In the genomic region with DNA sequence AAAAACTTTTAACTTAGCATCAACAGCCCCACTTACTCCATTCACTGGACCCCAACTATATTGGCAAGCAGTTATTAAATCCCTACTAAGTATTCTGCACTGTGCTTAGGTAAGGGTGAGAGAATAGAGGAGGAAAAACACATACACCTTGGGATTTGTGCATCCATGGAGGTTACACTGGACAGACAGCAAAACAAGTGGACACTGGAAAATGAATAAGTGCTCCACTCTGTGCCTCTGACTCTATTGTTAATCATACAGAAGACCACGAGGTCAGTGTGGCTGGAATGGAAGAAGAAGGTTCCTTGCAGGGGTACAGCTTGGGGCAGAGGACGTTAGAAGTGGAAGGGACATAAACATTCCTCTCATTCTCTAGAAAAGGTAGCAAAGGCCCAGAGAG, we compare ENCODE assay signal across 20 cellular contexts. TPM values are rescaled to one million over a fixed set of nuclear protein-coding genes. Genes with fewer than 3 reads are reported as not detected.
DNase-seq lines count a peak whose midpoint lies in the region; ATAC-seq and TF ChIP-seq lines count a peak whose summit lies in the region.
"Had no signal": no experiment of that assay in that cellular context is flagged by ENCODE, and none has a peak within 500 bp of the region (broad histone marks: within the 10 kb centered on the region; RNA-seq: fewer than 3 reads in every experiment).

No MANE protein-coding gene starts in this region.

- intact Hi-C loops in colonic mucosa (cut with DNase I), result no loop called here
- intact Hi-C loops in activated CD8-positive, alpha-beta T cell treated with anti-CD3 and anti-CD28 coated beads for 36 hours (cut with micrococcal nuclease), result no loop called here
- intact Hi-C loops in activated T-helper 1 cell treated with anti-CD3 and anti-CD28 coated beads, Interleukin-12 subunit alpha, Interleukin-12 subunit beta, Interleukin-2, Interleukin-4 antibody, amounts not matched to agents 30 ng/mL and 10 ng/mL and 1 ng/mL, durations not matched to agents 14 hours and 24 hours and 36 hours (cut with micrococcal nuclease), result loop anchor here (2.0 kb wide), 1 partner anchor 113 kb away; no protein-coding TSS in a partner anchor

- peaks cover 24% of the 10 kb centered on the region for H3K27me3 ChIP-seq in colonic mucosa

- H3K27ac Mint-ChIP-seq in T-cell (no peak overlapping the region), nephron (no peak overlapping the region)
- no peak overlapping the region for H3K27ac Mint-ChIP-seq in stimulated activated naive B cell treated with anti-CD40 and anti-IgM and Interleukin-4, amounts not matched to agents 10 μg/mL and 1 μg/mL and 100 μg/mL, for 72 hours
- H3K27ac Mint-ChIP-seq in activated CD8-positive, alpha-beta T cell treated with anti-CD3 and anti-CD28 coated beads for 36 hours, result no peak overlapping the region
- H3K27ac Mint-ChIP-seq in activated T-helper 1 cell treated with anti-CD3 and anti-CD28 coated beads, Interleukin-12 subunit alpha, Interleukin-12 subunit beta, Interleukin-2, Interleukin-4 antibody, amounts not matched to agents 30 ng/mL and 10 ng/mL and 1 ng/mL, durations not matched to agents 14 hours and 24 hours and 36 hours, result no peak overlapping the region
- H3K27ac Mint-ChIP-seq: CD4-positive, alpha-beta memory T cell; H9; stimulated activated memory B cell treated with anti-CD40 and anti-IgM and Interleukin-4, amounts not matched to agents 10 μg/mL and 1 μg/mL and 100 μg/mL, for 72 hours had no signal

- H3K4me1 Mint-ChIP-seq in T-cell, result peaks cover 0 to 10% (median 8%) of the 10 kb centered on the region in 3 donors
- peaks cover 18% of the 10 kb centered on the region for H3K4me1 Mint-ChIP-seq in nephron
- H3K4me1 Mint-ChIP-seq in stimulated activated naive B cell treated with anti-CD40 and anti-IgM and Interleukin-4, amounts not matched to agents 10 μg/mL and 1 μg/mL and 100 μg/mL, for 72 hours, result peaks cover 4 to 8% of the 10 kb centered on the region in 2 donors
- peaks cover 4% of the 10 kb centered on the region for H3K4me1 Mint-ChIP-seq in activated CD8-positive, alpha-beta T cell treated with anti-CD3 and anti-CD28 coated beads for 36 hours (ENCODE audit: low read depth)
- peaks cover 4% of the 10 kb centered on the region for H3K4me1 Mint-ChIP-seq in activated T-helper 1 cell treated with anti-CD3 and anti-CD28 coated beads, Interleukin-12 subunit alpha, Interleukin-12 subunit beta, Interleukin-2, Interleukin-4 antibody, amounts not matched to agents 30 ng/mL and 10 ng/mL and 1 ng/mL, durations not matched to agents 14 hours and 24 hours and 36 hours (ENCODE audit: low read depth)
- H3K4me1 Mint-ChIP-seq: stimulated activated memory B cell treated with anti-CD40 and anti-IgM and Interleukin-4, amounts not matched to agents 10 μg/mL and 1 μg/mL and 100 μg/mL, for 72 hours had no signal

- DNase-seq in T-cell, result no peak
- no peak for DNase-seq in colonic mucosa
- peak in 1 of 49 donors; percentile 61 for DNase-seq in substantia nigra (lab: John Stamatoyannopoulos, UW)
- no peak for DNase-seq in stimulated activated naive B cell treated with anti-CD40 and anti-IgM and Interleukin-4, amounts not matched to agents 10 μg/mL and 1 μg/mL and 100 μg/mL, for 72 hours
- no peak for DNase-seq in activated CD8-positive, alpha-beta T cell treated with anti-CD3 and anti-CD28 coated beads for 36 hours
- DNase-seq in activated T-helper 1 cell treated with anti-CD3 and anti-CD28 coated beads, Interleukin-12 subunit alpha, Interleukin-12 subunit beta, Interleukin-2, Interleukin-4 antibody, amounts not matched to agents 30 ng/mL and 10 ng/mL and 1 ng/mL, durations not matched to agents 14 hours and 24 hours and 36 hours (ENCODE audit: low spot score), result no peak
- DNase-seq: activated CD4-positive, alpha-beta T cell treated with anti-CD3 and anti-CD28 coated beads for 48 hours; CD4-positive, alpha-beta memory T cell; central memory CD4-positive, alpha-beta T cell; DMS79; effector memory CD4-positive, alpha-beta T cell; H9; Karpas-422; naive B cell; NCI-H1105; NCI-H2107; NCI-H524 treated with DMSO at 0.1 percent for 48 hours; retina had no signal

- TF ChIP-seq CTCF in colonic mucosa (IDR thresholded peaks at IDR 0.05), result no peak
- TF ChIP-seq CTCF in nephron (IDR thresholded peaks at IDR 0.05; ENCODE audit: unreplicated experiment in 3 of 3), result no peak
- no peak for TF ChIP-seq CTCF in activated CD8-positive, alpha-beta T cell treated with anti-CD3 and anti-CD28 coated beads for 36 hours (IDR thresholded peaks at IDR 0.05)

- H3K36me3 ChIP-seq in colonic mucosa, result no peaks in the 10 kb centered on the region

- ATAC-seq in T-cell (replicated peaks in 1 of 4), result no peak
- no peak for ATAC-seq in stimulated activated naive B cell treated with anti-CD40 and anti-IgM and Interleukin-4, amounts not matched to agents 10 μg/mL and 1 μg/mL and 100 μg/mL, for 72 hours (replicated peaks)
- no peak for ATAC-seq in activated CD8-positive, alpha-beta T cell treated with anti-CD3 and anti-CD28 coated beads for 36 hours
- ATAC-seq: stimulated activated memory B cell treated with anti-CD40 and anti-IgM and Interleukin-4, amounts not matched to agents 10 μg/mL and 1 μg/mL and 100 μg/mL, for 72 hours had no signal

- H3K27ac ChIP-seq in colonic mucosa (no peak overlapping the region), substantia nigra (ENCODE audit: low read depth, low read length, poor library complexity, severe bottlenecking) (peak overlapping the region; percentile 94)

- H3K4me3 ChIP-seq in colonic mucosa, result peak overlapping the region; percentile 27

- CTCF ChIA-PET in T-cell (lab: Charles Lee), result interaction anchor here in 1 of 2 donors (0.7 kb wide), 1 partner anchor 10 kb away, joined by 3 read pairs; no protein-coding TSS in a partner anchor
- CTCF ChIA-PET in activated CD8-positive, alpha-beta T cell treated with anti-CD3 and anti-CD28 coated beads for 36 hours (lab: Charles Lee), result interaction anchor here (0.8 kb wide), 1 partner anchor 114 kb away, joined by 3 read pairs; no protein-coding TSS in a partner anchor

- H3K36me3 Mint-ChIP-seq in T-cell (no peaks in the 10 kb centered on the region), nephron (ENCODE audit: low read depth) (peaks cover 9% of the 10 kb centered on the region)
- no peaks in the 10 kb centered on the region for H3K36me3 Mint-ChIP-seq in stimulated activated naive B cell treated with anti-CD40 and anti-IgM and Interleukin-4, amounts not matched to agents 10 μg/mL and 1 μg/mL and 100 μg/mL, for 72 hours
- H3K36me3 Mint-ChIP-seq in activated CD8-positive, alpha-beta T cell treated with anti-CD3 and anti-CD28 coated beads for 36 hours (ENCODE audit: low read depth), result no peaks in the 10 kb centered on the region
- H3K36me3 Mint-ChIP-seq in activated T-helper 1 cell treated with anti-CD3 and anti-CD28 coated beads, Interleukin-12 subunit alpha, Interleukin-12 subunit beta, Interleukin-2, Interleukin-4 antibody, amounts not matched to agents 30 ng/mL and 10 ng/mL and 1 ng/mL, durations not matched to agents 14 hours and 24 hours and 36 hours (ENCODE audit: low read depth), result peaks cover 1% of the 10 kb centered on the region
- H3K36me3 Mint-ChIP-seq: CD4-positive, alpha-beta memory T cell; naive B cell; stimulated activated memory B cell treated with anti-CD40 and anti-IgM and Interleukin-4, amounts not matched to agents 10 μg/mL and 1 μg/mL and 100 μg/mL, for 72 hours had no signal

- POLR2A ChIA-PET in T-cell (lab: Charles Lee), result no interaction called here
- POLR2A ChIA-PET in activated CD8-positive, alpha-beta T cell treated with anti-CD3 and anti-CD28 coated beads for 36 hours (lab: Charles Lee), result interaction anchor here (1.1 kb wide), 1 partner anchor 19 kb away, joined by 3 read pairs; no protein-coding TSS in a partner anchor

- no peak overlapping the region for H3K9ac ChIP-seq in colonic mucosa (ENCODE audit: low read depth in 2 of 2, low read length in 2 of 2)

- H3K27me3 Mint-ChIP-seq in T-cell, result peaks cover 55 to 66% of the 10 kb centered on the region in 2 donors
- H3K27me3 Mint-ChIP-seq in nephron (ENCODE audit: low read depth), result peaks cover 43% of the 10 kb centered on the region
- peaks cover 61 to 67% of the 10 kb centered on the region in 2 donors for H3K27me3 Mint-ChIP-seq in stimulated activated naive B cell treated with anti-CD40 and anti-IgM and Interleukin-4, amounts not matched to agents 10 μg/mL and 1 μg/mL and 100 μg/mL, for 72 hours
- peaks cover 44% of the 10 kb centered on the region for H3K27me3 Mint-ChIP-seq in activated CD8-positive, alpha-beta T cell treated with anti-CD3 and anti-CD28 coated beads for 36 hours
- peaks cover 47% of the 10 kb centered on the region for H3K27me3 Mint-ChIP-seq in activated T-helper 1 cell treated with anti-CD3 and anti-CD28 coated beads, Interleukin-12 subunit alpha, Interleukin-12 subunit beta, Interleukin-2, Interleukin-4 antibody, amounts not matched to agents 30 ng/mL and 10 ng/mL and 1 ng/mL, durations not matched to agents 14 hours and 24 hours and 36 hours (ENCODE audit: insufficient read depth)

- H3K9me3 Mint-ChIP-seq in T-cell (no peaks in the 10 kb centered on the region), nephron (no peaks in the 10 kb centered on the region)
- no peaks in the 10 kb centered on the region for H3K9me3 Mint-ChIP-seq in stimulated activated naive B cell treated with anti-CD40 and anti-IgM and Interleukin-4, amounts not matched to agents 10 μg/mL and 1 μg/mL and 100 μg/mL, for 72 hours
- no peaks in the 10 kb centered on the region for H3K9me3 Mint-ChIP-seq in activated CD8-positive, alpha-beta T cell treated with anti-CD3 and anti-CD28 coated beads for 36 hours
- H3K9me3 Mint-ChIP-seq in activated T-helper 1 cell treated with anti-CD3 and anti-CD28 coated beads, Interleukin-12 subunit alpha, Interleukin-12 subunit beta, Interleukin-2, Interleukin-4 antibody, amounts not matched to agents 30 ng/mL and 10 ng/mL and 1 ng/mL, durations not matched to agents 14 hours and 24 hours and 36 hours, result no peaks in the 10 kb centered on the region
- H3K9me3 Mint-ChIP-seq: naive B cell; stimulated activated memory B cell treated with anti-CD40 and anti-IgM and Interleukin-4, amounts not matched to agents 10 μg/mL and 1 μg/mL and 100 μg/mL, for 72 hours had no signal

- H3K4me3 Mint-ChIP-seq in T-cell (peak overlapping the region in 2 of 3 donors; percentile 35 to 74), nephron (peak overlapping the region; percentile 81 to 90 (median 88))
- H3K4me3 Mint-ChIP-seq in stimulated activated naive B cell treated with anti-CD40 and anti-IgM and Interleukin-4, amounts not matched to agents 10 μg/mL and 1 μg/mL and 100 μg/mL, for 72 hours, result no peak overlapping the region
- no peak overlapping the region for H3K4me3 Mint-ChIP-seq in activated CD8-positive, alpha-beta T cell treated with anti-CD3 and anti-CD28 coated beads for 36 hours
- no peak overlapping the region for H3K4me3 Mint-ChIP-seq in activated T-helper 1 cell treated with anti-CD3 and anti-CD28 coated beads, Interleukin-12 subunit alpha, Interleukin-12 subunit beta, Interleukin-2, Interleukin-4 antibody, amounts not matched to agents 30 ng/mL and 10 ng/mL and 1 ng/mL, durations not matched to agents 14 hours and 24 hours and 36 hours
- H3K4me3 Mint-ChIP-seq: H9; stimulated activated memory B cell treated with anti-CD40 and anti-IgM and Interleukin-4, amounts not matched to agents 10 μg/mL and 1 μg/mL and 100 μg/mL, for 72 hours had no signal

- H3K9me3 ChIP-seq in colonic mucosa, result no peaks in the 10 kb centered on the region

- H3K4me1 ChIP-seq in colonic mucosa, result peaks cover 6% of the 10 kb centered on the region

RNA-seq across cellular contexts. Expression of a gene that starts 3.2 kb away (rescaled TPM):
- total RNA-seq in T-cell (under 1 TPM in 1 of 5 donors, not detected in 4; 0.23 TPM), colonic mucosa (1 to 10 TPM; 5.6 to 7.8 TPM)
- total RNA-seq in activated CD8-positive, alpha-beta T cell treated with anti-CD3 and anti-CD28 coated beads for 36 hours, result not detected
- not detected in 2 replicates for total RNA-seq in activated T-helper 1 cell treated with anti-CD3 and anti-CD28 coated beads, Interleukin-12 subunit alpha, Interleukin-12 subunit beta, Interleukin-2, Interleukin-4 antibody, amounts not matched to agents 30 ng/mL and 10 ng/mL and 1 ng/mL, durations not matched to agents 14 hours and 24 hours and 36 hours
- total RNA-seq: CD4-positive, alpha-beta memory T cell had no signal

Comparison
In these comparisons a context has a peak if more than half of its experiments do, and no peak if none do; other contexts are left out.
1. H3K4me3 Mint-ChIP-seq: peak in T-cell (2 of 3) and nephron (3 of 3); none in stimulated activated naive B cell treated with anti-CD40 and anti-IgM and Interleukin-4, amounts not matched to agents 10 μg/mL and 1 μg/mL and 100 μg/mL, for 72 hours (0 of 2), activated CD8-positive, alpha-beta T cell treated with anti-CD3 and anti-CD28 coated beads for 36 hours (single experiment) and activated T-helper 1 cell treated with anti-CD3 and anti-CD28 coated beads, Interleukin-12 subunit alpha, Interleukin-12 subunit beta, Interleukin-2, Interleukin-4 antibody, amounts not matched to agents 30 ng/mL and 10 ng/mL and 1 ng/mL, durations not matched to agents 14 hours and 24 hours and 36 hours (single experiment).